8 cellular contexts compared by ENCODE assay signal in genomic region chr4:146333187-146333894, GRCh38.
DNase-seq lines count a peak whose midpoint lies in the region; ATAC-seq and TF ChIP-seq lines count a peak whose summit lies in the region.

No MANE protein-coding gene starts in this region.

- POLR2A ChIA-PET in activated CD8-positive, alpha-beta T cell treated with anti-CD3 and anti-CD28 coated beads for 36 hours (lab: Charles Lee), result no interaction called here

- CTCF ChIA-PET in activated CD8-positive, alpha-beta T cell treated with anti-CD3 and anti-CD28 coated beads for 36 hours (lab: Charles Lee), result interaction anchor here (0.5 kb wide), 2 partner anchors 364 to 1256 kb away, joined by 3 to 4 read pairs; no protein-coding TSS in a partner anchor

- no peaks in the 10 kb centered on the region for H3K36me3 ChIP-seq in prostate gland
- H3K36me3 ChIP-seq in GM23338 (ENCODE audit: insufficient read depth), result no peaks in the 10 kb centered on the region

- no peak overlapping the region for H2AFZ ChIP-seq in GM23338

- ATAC-seq in GM19452 (IDR thresholded peaks at IDR 0.05; ENCODE audit: unreplicated experiment) (peak; percentile 92), HG03432 (IDR thresholded peaks at IDR 0.05; ENCODE audit: unreplicated experiment) (peak; percentile 93), GM23338 (no peak)
- ATAC-seq in activated CD8-positive, alpha-beta T cell treated with anti-CD3 and anti-CD28 coated beads for 36 hours, result peak; percentile 78

- no peaks in the 10 kb centered on the region for H3K9me3 Mint-ChIP-seq in activated CD8-positive, alpha-beta T cell treated with anti-CD3 and anti-CD28 coated beads for 36 hours
- H3K9me3 Mint-ChIP-seq in GM23338, result no peaks in the 10 kb centered on the region

- H3K4me3 ChIP-seq in prostate gland (no peak overlapping the region), GM23338 (no peak overlapping the region)

- TF ChIP-seq POLR2A in prostate gland (IDR thresholded peaks at IDR 0.05), result no peak

- H4K20me1 ChIP-seq in GM23338 (replicated peaks; ENCODE audit: insufficient read depth), result no peaks in the 10 kb centered on the region

- H3F3A ChIP-seq in GM23338 (replicated peaks; ENCODE audit: low read depth), result no peaks in the 10 kb centered on the region

- no peak overlapping the region for H3K27ac Mint-ChIP-seq in activated CD8-positive, alpha-beta T cell treated with anti-CD3 and anti-CD28 coated beads for 36 hours
- H3K27ac Mint-ChIP-seq in GM23338, result no peak overlapping the region

- no peak overlapping the region for H3K27ac ChIP-seq in prostate gland
- H3K27ac ChIP-seq in GM23338 (ENCODE audit: low read depth), result no peak overlapping the region

- no peak overlapping the region for H3K4me3 Mint-ChIP-seq in activated CD8-positive, alpha-beta T cell treated with anti-CD3 and anti-CD28 coated beads for 36 hours
- no peak overlapping the region for H3K4me3 Mint-ChIP-seq in GM23338

- no peaks in the 10 kb centered on the region for H3K9me2 ChIP-seq in GM23338 (ENCODE audit: insufficient read depth)

- intact Hi-C loops in activated CD8-positive, alpha-beta T cell treated with anti-CD3 and anti-CD28 coated beads for 36 hours (cut with micrococcal nuclease), result loop anchor here (10.0 kb wide), 1 partner anchor 321 kb away; no protein-coding TSS in a partner anchor
- intact Hi-C loops in prostate gland (cut with DNase I), result no loop called here

- no peaks in the 10 kb centered on the region for H3K27me3 ChIP-seq in prostate gland (replicated peaks; ENCODE audit: insufficient read depth)
- no peaks in the 10 kb centered on the region for H3K27me3 ChIP-seq in GM23338 (ENCODE audit: insufficient read depth)

- peaks cover 2% of the 10 kb centered on the region for H3K4me1 Mint-ChIP-seq in activated CD8-positive, alpha-beta T cell treated with anti-CD3 and anti-CD28 coated beads for 36 hours (ENCODE audit: low read depth)
- H3K4me1 Mint-ChIP-seq in GM23338, result no peaks in the 10 kb centered on the region

- peak; percentile 15 for DNase-seq in DMS79 (lab: John Stamatoyannopoulos, UW)
- DNase-seq in activated CD8-positive, alpha-beta T cell treated with anti-CD3 and anti-CD28 coated beads for 36 hours, result peak; percentile 27
- DNase-seq in prostate gland (ENCODE audit: low spot score), result peak; percentile 16
- no peak for DNase-seq in NCI-H2227 treated with DMSO at 0.1 percent for 48 hours (lab: John Stamatoyannopoulos, UW)
- no peak for DNase-seq in GM23338 (ENCODE audit: low spot score)
- no peak for DNase-seq in Ammon's horn (ENCODE audit: low spot score)

- no peak overlapping the region for H3K4me2 ChIP-seq in GM23338

- 34% methylated on average over 4 of the region's 4 CpGs for WGBS in prostate gland

- H3K4me1 ChIP-seq in prostate gland (replicated peaks) (no peaks in the 10 kb centered on the region), GM23338 (ENCODE audit: insufficient read depth) (no peaks in the 10 kb centered on the region)

- H3K79me2 ChIP-seq in GM23338 (replicated peaks; ENCODE audit: insufficient read depth), result no peaks in the 10 kb centered on the region

- no peaks in the 10 kb centered on the region for H3K9me3 ChIP-seq in prostate gland

- TF ChIP-seq CTCF in activated CD8-positive, alpha-beta T cell treated with anti-CD3 and anti-CD28 coated beads for 36 hours (IDR thresholded peaks at IDR 0.05), result no peak
- TF ChIP-seq CTCF in prostate gland (IDR thresholded peaks at IDR 0.05) (no peak), GM23338 (conservative IDR thresholded peaks at IDR 0.05; ENCODE audit: low read depth in 2 of 2) (no peak)

- H3K27me3 Mint-ChIP-seq in activated CD8-positive, alpha-beta T cell treated with anti-CD3 and anti-CD28 coated beads for 36 hours, result no peaks in the 10 kb centered on the region
- H3K27me3 Mint-ChIP-seq in GM23338 (ENCODE audit: insufficient read depth, low read depth, poor library complexity), result no peaks in the 10 kb centered on the region

- H3K36me3 Mint-ChIP-seq in activated CD8-positive, alpha-beta T cell treated with anti-CD3 and anti-CD28 coated beads for 36 hours (ENCODE audit: low read depth), result no peaks in the 10 kb centered on the region
- no peaks in the 10 kb centered on the region for H3K36me3 Mint-ChIP-seq in GM23338 (ENCODE audit: low read depth)

TF ChIP-seq in GM23338, 12 proteins besides CTCF, POLR2A, EP300 and RAD21 (continues in another document):
- TF ChIP-seq ZNF114 (CRISPR knock-in tag; IDR thresholded peaks at IDR 0.05) (no peak), POLR2AphosphoS5 (IDR thresholded peaks at IDR 0.05; ENCODE audit: low read depth) (no peak), JUNB (IDR thresholded peaks at IDR 0.05; ENCODE audit: unreplicated experiment) (no peak), NANOG (IDR thresholded peaks at IDR 0.05; ENCODE audit: borderline replicate concordance) (no peak), STAT1 (IDR thresholded peaks at IDR 0.05; ENCODE audit: unreplicated experiment) (no peak), EZH2 (IDR thresholded peaks at IDR 0.05; ENCODE audit: low read depth, unreplicated experiment) (no peak)
- TF ChIP-seq, protein P1, sequence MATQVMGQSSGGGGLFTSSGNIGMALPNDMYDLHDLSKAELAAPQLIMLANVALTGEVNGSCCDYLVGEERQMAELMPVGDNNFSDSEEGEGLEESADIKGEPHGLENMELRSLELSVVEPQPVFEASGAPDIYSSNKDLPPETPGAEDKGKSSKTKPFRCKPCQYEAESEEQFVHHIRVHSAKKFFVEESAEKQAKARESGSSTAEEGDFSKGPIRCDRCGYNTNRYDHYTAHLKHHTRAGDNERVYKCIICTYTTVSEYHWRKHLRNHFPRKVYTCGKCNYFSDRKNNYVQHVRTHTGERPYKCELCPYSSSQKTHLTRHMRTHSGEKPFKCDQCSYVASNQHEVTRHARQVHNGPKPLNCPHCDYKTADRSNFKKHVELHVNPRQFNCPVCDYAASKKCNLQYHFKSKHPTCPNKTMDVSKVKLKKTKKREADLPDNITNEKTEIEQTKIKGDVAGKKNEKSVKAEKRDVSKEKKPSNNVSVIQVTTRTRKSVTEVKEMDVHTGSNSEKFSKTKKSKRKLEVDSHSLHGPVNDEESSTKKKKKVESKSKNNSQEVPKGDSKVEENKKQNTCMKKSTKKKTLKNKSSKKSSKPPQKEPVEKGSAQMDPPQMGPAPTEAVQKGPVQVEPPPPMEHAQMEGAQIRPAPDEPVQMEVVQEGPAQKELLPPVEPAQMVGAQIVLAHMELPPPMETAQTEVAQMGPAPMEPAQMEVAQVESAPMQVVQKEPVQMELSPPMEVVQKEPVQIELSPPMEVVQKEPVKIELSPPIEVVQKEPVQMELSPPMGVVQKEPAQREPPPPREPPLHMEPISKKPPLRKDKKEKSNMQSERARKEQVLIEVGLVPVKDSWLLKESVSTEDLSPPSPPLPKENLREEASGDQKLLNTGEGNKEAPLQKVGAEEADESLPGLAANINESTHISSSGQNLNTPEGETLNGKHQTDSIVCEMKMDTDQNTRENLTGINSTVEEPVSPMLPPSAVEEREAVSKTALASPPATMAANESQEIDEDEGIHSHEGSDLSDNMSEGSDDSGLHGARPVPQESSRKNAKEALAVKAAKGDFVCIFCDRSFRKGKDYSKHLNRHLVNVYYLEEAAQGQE (IDR thresholded peaks at IDR 0.05; ENCODE audit: unreplicated experiment), result no peak

Comparison
In these comparisons a context has a peak if more than half of its experiments do, and no peak if none do; other contexts are left out.
1. DNase-seq: peak in DMS79 (single experiment), activated CD8-positive, alpha-beta T cell treated with anti-CD3 and anti-CD28 coated beads for 36 hours (single experiment) and prostate gland (single experiment); none in NCI-H2227 treated with DMSO at 0.1 percent for 48 hours (single experiment), GM23338 (single experiment) and Ammon's horn (single experiment).